In genomic region chr6:53115113-53115512, GRCh38 we compare ENCODE assay signal across 36 cellular contexts. TPM values are rescaled to one million over a fixed set of nuclear protein-coding genes. Genes with fewer than 3 reads are reported as not detected.
"Had no signal": no experiment of that assay in that cellular context is flagged by ENCODE, and none has a peak within 500 bp of the region (broad histone marks: within the 10 kb centered on the region; RNA-seq: fewer than 3 reads in every experiment).

No MANE protein-coding gene starts in this region.

- H3K4me1 ChIP-seq: adrenal gland had no signal

- DNase-seq: activated B cell treated with CpG ODN at 0.5 μM for 24 hours; activated CD4-positive, alpha-beta memory T cell treated with anti-CD3 and anti-CD28 coated beads for 36 hours; activated CD4-positive, alpha-beta T cell treated with anti-CD3 and anti-CD28 coated beads for 4 hours; activated CD4-positive, alpha-beta T cell treated with anti-CD3 and anti-CD28 coated beads, Interleukin-2, amount 10 ng/mL, durations not matched to agents 24 days and 14 days; activated CD4-positive, alpha-beta T cell treated with anti-CD3 and anti-CD28 coated beads, Interleukin-2, amount 50 U/mL, for 1 hour; activated CD4-positive, alpha-beta T cell treated with anti-CD3 and anti-CD28 coated beads, Interleukin-2, amount 50 U/mL, for 4 hours; activated CD4-positive, CD25-positive, alpha-beta regulatory T cell treated with anti-CD3 and anti-CD28 coated beads, Interleukin-2, amount 50 U/mL, for 72 hours; activated CD8-positive, alpha-beta memory T cell treated with anti-CD3 and anti-CD28 coated beads, Interleukin-2, amount 50 U/mL, for 4 hours; activated CD8-positive, alpha-beta T cell treated with anti-CD3 and anti-CD28 coated beads for 36 hours; activated effector memory CD4-positive, alpha-beta T cell treated with anti-CD3 and anti-CD28 coated beads, Interleukin-2, amount 50 U/mL, for 16 hours; activated gamma-delta T cell treated with Interleukin-2 at 50 U/mL for 16 hours; activated naive CD4-positive, alpha-beta T cell; activated naive CD4-positive, alpha-beta T cell treated with anti-CD3 and anti-CD28 coated beads for 36 hours; activated naive CD4-positive, alpha-beta T cell treated with anti-CD3 and anti-CD28 coated beads, Interleukin-2, amount 50 U/mL, for 16 hours; activated naive CD8-positive, alpha-beta T cell treated with anti-CD3 and anti-CD28 coated beads for 36 hours; activated T-cell treated with anti-CD3 and anti-CD28 coated beads for 4 hours; activated T-cell treated with anti-CD3 and anti-CD28 coated beads, Interleukin-2, amount 50 U/mL, for 1 hour; activated T-cell treated with anti-CD3 and anti-CD28 coated beads, Interleukin-2, amount 50 U/mL, for 4 hours; activated T-cell treated with anti-CD3 and anti-CD28 coated beads, Interleukin-2, amount 50 U/mL, for 72 hours; adrenal gland; amniotic stem cell; aorta; body of pancreas; brain microvascular endothelial cell; central memory CD4-positive, alpha-beta T cell; T-helper 2 cell; T-helper 9 cell had no signal

- H3K27me3 Mint-ChIP-seq: activated B cell treated with CpG ODN at 0.5 μM for 24 hours; activated CD4-positive, alpha-beta memory T cell treated with anti-CD3 and anti-CD28 coated beads for 36 hours; activated CD8-positive, alpha-beta T cell treated with anti-CD3 and anti-CD28 coated beads for 36 hours had no signal

- H3K9me3 ChIP-seq: adrenal gland, body of pancreas, breast epithelium had no signal

- H3K27me3 ChIP-seq: adrenal gland, body of pancreas, brain microvascular endothelial cell, breast epithelium had no signal

- H3K27ac Mint-ChIP-seq: activated B cell treated with CpG ODN at 0.5 μM for 24 hours; activated CD4-positive, alpha-beta memory T cell treated with anti-CD3 and anti-CD28 coated beads for 36 hours; activated CD4-positive, alpha-beta T cell treated with anti-CD3 and anti-CD28 coated beads, Interleukin-2, amount 10 ng/mL, durations not matched to agents 24 days and 14 days; activated CD8-positive, alpha-beta T cell treated with anti-CD3 and anti-CD28 coated beads for 36 hours; activated naive CD4-positive, alpha-beta T cell treated with anti-CD3 and anti-CD28 coated beads for 36 hours; activated naive CD4-positive, alpha-beta T cell treated with anti-CD3 and anti-CD28 coated beads, Interleukin-2, amount 50 U/mL, for 72 hours; activated naive CD8-positive, alpha-beta T cell treated with anti-CD3 and anti-CD28 coated beads for 36 hours; activated T-cell treated with anti-CD3 and anti-CD28 coated beads, Interleukin-2, amount 50 U/mL, for 72 hours; activated T-helper 1 cell treated with anti-CD3 and anti-CD28 coated beads, Interleukin-12 subunit alpha, Interleukin-12 subunit beta, Interleukin-2, Interleukin-4 antibody, amounts not matched to agents 30 ng/mL and 10 ng/mL and 1 ng/mL, durations not matched to agents 14 hours and 24 hours and 36 hours; activated T-helper 17 cell treated with anti-CD3 and anti-CD28 coated beads, Interleukin-2, amount 50 U/mL, for 72 hours; T-helper 2 cell treated with Interferon-gamma antibody and Interleukin-4, amounts not matched to agents 5 μg/mL and 100 μg/mL, for 36 hours had no signal

- H3K4me1 Mint-ChIP-seq: activated B cell treated with CpG ODN at 0.5 μM for 24 hours; activated T-helper 17 cell treated with anti-CD3 and anti-CD28 coated beads, Interleukin-2, amount 50 U/mL, for 72 hours had no signal

- H3K4me3 Mint-ChIP-seq: activated B cell treated with CpG ODN at 0.5 μM for 24 hours; activated CD4-positive, alpha-beta memory T cell treated with anti-CD3 and anti-CD28 coated beads for 36 hours; activated CD4-positive, alpha-beta T cell treated with anti-CD3 and anti-CD28 coated beads, Interleukin-2, amount 10 ng/mL, durations not matched to agents 24 days and 14 days; activated CD8-positive, alpha-beta T cell treated with anti-CD3 and anti-CD28 coated beads for 36 hours; activated naive CD4-positive, alpha-beta T cell treated with anti-CD3 and anti-CD28 coated beads for 36 hours; activated naive CD8-positive, alpha-beta T cell treated with anti-CD3 and anti-CD28 coated beads for 36 hours; activated T-cell treated with anti-CD3 and anti-CD28 coated beads, Interleukin-2, amount 50 U/mL, for 4 hours; activated T-cell treated with anti-CD3 and anti-CD28 coated beads, Interleukin-2, amount 50 U/mL, for 72 hours; activated T-helper 1 cell treated with anti-CD3 and anti-CD28 coated beads, Interleukin-12 subunit alpha, Interleukin-12 subunit beta, Interleukin-2, Interleukin-4 antibody, amounts not matched to agents 30 ng/mL and 10 ng/mL and 1 ng/mL, durations not matched to agents 14 hours and 24 hours and 36 hours; activated T-helper 17 cell treated with anti-CD3 and anti-CD28 coated beads, Interleukin-2, amount 50 U/mL, for 72 hours; T-helper 2 cell treated with Interferon-gamma antibody and Interleukin-4, amounts not matched to agents 5 μg/mL and 100 μg/mL, for 36 hours had no signal

- H3K36me3 Mint-ChIP-seq: activated CD4-positive, alpha-beta memory T cell treated with anti-CD3 and anti-CD28 coated beads for 36 hours; activated naive CD8-positive, alpha-beta T cell treated with anti-CD3 and anti-CD28 coated beads for 36 hours had no signal

- H3K36me3 ChIP-seq: adrenal gland, brain microvascular endothelial cell, breast epithelium had no signal

- H3K27ac ChIP-seq: adrenal gland, body of pancreas, brain microvascular endothelial cell, breast epithelium, VCaP had no signal

- H3K9me3 Mint-ChIP-seq: activated T-cell treated with anti-CD3 and anti-CD28 coated beads, Interleukin-2, amount 50 U/mL, for 72 hours; activated T-helper 1 cell treated with anti-CD3 and anti-CD28 coated beads, Interleukin-12 subunit alpha, Interleukin-12 subunit beta, Interleukin-2, Interleukin-4 antibody, amounts not matched to agents 30 ng/mL and 10 ng/mL and 1 ng/mL, durations not matched to agents 14 hours and 24 hours and 36 hours; T-helper 2 cell treated with Interferon-gamma antibody and Interleukin-4, amounts not matched to agents 5 μg/mL and 100 μg/mL, for 36 hours had no signal

- H3K4me3 ChIP-seq: adrenal gland, body of pancreas, breast epithelium had no signal

RNA-seq across cellular contexts. Expression of gene GCM1, which starts 33.5 kb away (rescaled TPM):
- total RNA-seq: activated CD4-positive, alpha-beta memory T cell treated with anti-CD3 and anti-CD28 coated beads for 36 hours; activated CD4-positive, alpha-beta T cell treated with anti-CD3 and anti-CD28 coated beads, Interleukin-2, amount 10 ng/mL, durations not matched to agents 24 days and 14 days; activated CD8-positive, alpha-beta T cell treated with anti-CD3 and anti-CD28 coated beads for 36 hours; activated naive CD8-positive, alpha-beta T cell treated with anti-CD3 and anti-CD28 coated beads for 36 hours; activated T-helper 1 cell treated with anti-CD3 and anti-CD28 coated beads, Interleukin-12 subunit alpha, Interleukin-12 subunit beta, Interleukin-2, Interleukin-4 antibody, amounts not matched to agents 30 ng/mL and 10 ng/mL and 1 ng/mL, durations not matched to agents 14 hours and 24 hours and 36 hours; astrocyte; cardiac septum; cerebellum had no signal
- polyA plus RNA-seq: aorta had no signal
